ENCODE assay signal across 16 cellular contexts in genomic region chr7:117592011-117592635, GRCh38.
DNase-seq lines count a peak whose midpoint lies in the region; ATAC-seq and TF ChIP-seq lines count a peak whose summit lies in the region.
"Had no signal": no experiment of that assay in that cellular context is flagged by ENCODE, and none has a peak within 500 bp of the region (broad histone marks: within the 10 kb centered on the region; RNA-seq: fewer than 3 reads in every experiment).

No MANE protein-coding gene starts in this region.

- H3K36me3 Mint-ChIP-seq in WTC11: peaks cover 7% of the 10 kb centered on the region; the same call in 1 of the 2 replicates
- no peaks in the 10 kb centered on the region for H3K36me3 Mint-ChIP-seq in nephron progenitor cell (ENCODE audit: low read depth)
- H3K36me3 Mint-ChIP-seq: CD8-positive, alpha-beta memory T cell had no signal

- no peak overlapping the region for H2AK9ac ChIP-seq in IMR-90 (replicated peaks; ENCODE audit: low read depth, low read length, poor library complexity)

- peaks cover 11% of the 10 kb centered on the region; the same call in 1 of the 2 replicates for H3K79me2 ChIP-seq in DND-41 (ENCODE audit: insufficient read depth, low read length)

- CTCF ChIA-PET in IMR-90 (lab: Yijun Ruan, JAX) (no interaction called here), WTC11 (lab: Charles Lee) (no interaction called here)

- no peaks in the 10 kb centered on the region for H3K27me3 ChIP-seq in DND-41 (ENCODE audit: insufficient read depth, low read length, poor library complexity)
- no peaks in the 10 kb centered on the region for H3K27me3 ChIP-seq in IMR-90 (ENCODE audit: control insufficient read depth, insufficient read depth, low read length)
- peaks cover 0 to 3% of the 10 kb centered on the region in 2 donors for H3K27me3 ChIP-seq in aorta (ENCODE audit: control insufficient read depth in 1 of 2, insufficient read depth in 2 of 2, low read length in 1 of 2)
- H3K27me3 ChIP-seq: BLaER1 had no signal

- no peaks in the 10 kb centered on the region; the same call in 1 of the 2 replicates for H3K27me3 Mint-ChIP-seq in WTC11 (ENCODE audit: low read depth)
- peaks cover 1% of the 10 kb centered on the region for H3K27me3 Mint-ChIP-seq in nephron progenitor cell (ENCODE audit: low read depth, poor library complexity)
- H3K27me3 Mint-ChIP-seq: CD8-positive, alpha-beta memory T cell had no signal

- WGBS in IMR-90 (ENCODE audit: extremely low coverage in 2 of 2, insufficient read length in 1 of 2), 2 experiments: no CpG with 5 or more reads among the region's 11 CpGs
- 55 to 66% methylated on average over 11 of the region's 11 CpGs for WGBS in aorta, 2 donors

- DNase-seq in DND-41 (peak; percentile 65), IMR-90 (no peak), WTC11 (ENCODE audit: low spot score) (no peak), nephron progenitor cell (peak; percentile 6), aorta (no peak)
- no peak for DNase-seq in activated CD4-positive, alpha-beta T cell treated with anti-CD3 and anti-CD28 coated beads, Interleukin-2, amount 50 U/mL, for 48 hours
- DNase-seq: AML-193; CD8-positive, alpha-beta memory T cell; DMS 273 treated with DMSO at 0.1 percent for 48 hours; DMS79; EL; H9 had no signal

- H3K4me3 Mint-ChIP-seq in WTC11 (no peak overlapping the region), nephron progenitor cell (no peak overlapping the region)
- H3K4me3 Mint-ChIP-seq: CD8-positive, alpha-beta memory T cell; H9 had no signal

- peak overlapping the region; percentile 59; the same call in 1 of the 2 replicates for H3K4ac ChIP-seq in IMR-90 (ENCODE audit: low read depth, low read length)

- H3K9me3 ChIP-seq in DND-41 (ENCODE audit: insufficient read depth, low read length, severe bottlenecking): no peaks in the 10 kb centered on the region
- no peaks in the 10 kb centered on the region for H3K9me3 ChIP-seq in IMR-90 (ENCODE audit: control insufficient read depth, insufficient read depth, low read length)
- H3K9me3 ChIP-seq in aorta (ENCODE audit: control insufficient read depth, low read length): peaks cover 1% of the 10 kb centered on the region

- peak overlapping the region; percentile 37 for H2AFZ ChIP-seq in DND-41 (ENCODE audit: low read depth, low read length)
- H2AFZ ChIP-seq in IMR-90 (replicated peaks; ENCODE audit: low read length, poor library complexity): no peak overlapping the region

- peak overlapping the region; percentile 16; the same call in 1 of the 2 replicates for H4K5ac ChIP-seq in IMR-90 (ENCODE audit: low read depth, low read length)

- no peak overlapping the region for H3K56ac ChIP-seq in IMR-90 (ENCODE audit: extremely low read depth, insufficient read depth, low read length)

- H3K9me3 Mint-ChIP-seq in WTC11 (peaks cover 7% of the 10 kb centered on the region), nephron progenitor cell (no peaks in the 10 kb centered on the region)

- H3K27ac ChIP-seq in DND-41 (ENCODE audit: low read length): peak overlapping the region; percentile 69
- H3K27ac ChIP-seq in IMR-90 (ENCODE audit: insufficient read depth, low read length): no peak overlapping the region
- no peak overlapping the region for H3K27ac ChIP-seq in aorta (ENCODE audit: low read depth in 1 of 2, low read length in 2 of 2)
- H3K27ac ChIP-seq: BLaER1, KMS-11 had no signal

- no peak overlapping the region; a peak in 1 of 4 replicates for H4K8ac ChIP-seq in IMR-90 (ENCODE audit: low read depth in 2 of 2, low read length in 2 of 2)

- no peaks in the 10 kb centered on the region for H3K36me3 ChIP-seq in DND-41 (ENCODE audit: insufficient read depth, low read length)
- no peaks in the 10 kb centered on the region for H3K36me3 ChIP-seq in IMR-90 (ENCODE audit: control insufficient read depth, insufficient read depth, low read length)
- H3K36me3 ChIP-seq in aorta (ENCODE audit: control insufficient read depth in 1 of 2, insufficient read depth in 2 of 2, low read length in 1 of 2): no peaks in the 10 kb centered on the region
- H3K36me3 ChIP-seq: BLaER1 had no signal

- TF ChIP-seq POLR2A in IMR-90 (IDR thresholded peaks at IDR 0.05; ENCODE audit: low read depth, low read length): no peak

- no peak overlapping the region for H2BK5ac ChIP-seq in IMR-90 (ENCODE audit: low read depth, low read length, poor library complexity, severe bottlenecking)

- H2BK15ac ChIP-seq in IMR-90 (ENCODE audit: low read depth, low read length): peak overlapping the region; percentile 42; the same call in 1 of the 3 replicates

- H3K4me1 ChIP-seq in DND-41 (ENCODE audit: insufficient read depth, low read length) (peaks cover 55% of the 10 kb centered on the region), IMR-90 (ENCODE audit: control insufficient read depth, insufficient read depth, low read length) (no peaks in the 10 kb centered on the region), aorta (ENCODE audit: control insufficient read depth in 1 of 2, insufficient read depth in 2 of 2, low read length in 2 of 2) (no peaks in the 10 kb centered on the region)

- no peak overlapping the region for H3K14ac ChIP-seq in IMR-90 (replicated peaks; ENCODE audit: low read depth, low read length)

- peak overlapping the region; percentile 48; the same call in 1 of the 2 replicates for H3K4me2 ChIP-seq in DND-41 (ENCODE audit: insufficient read depth, low read length)
- no peak overlapping the region for H3K4me2 ChIP-seq in IMR-90 (ENCODE audit: low read depth, low read length)
- H3K4me2 ChIP-seq: BLaER1, KMS-11 had no signal

- peaks cover 3% of the 10 kb centered on the region for H3K4me1 Mint-ChIP-seq in WTC11
- peaks cover 6% of the 10 kb centered on the region for H3K4me1 Mint-ChIP-seq in nephron progenitor cell
- H3K4me1 Mint-ChIP-seq: CD8-positive, alpha-beta memory T cell had no signal

- no peak overlapping the region for H2BK120ac ChIP-seq in IMR-90 (ENCODE audit: low read depth, low read length)

- H3K27ac Mint-ChIP-seq in WTC11 (no peak overlapping the region), nephron progenitor cell (peak overlapping the region; percentile 7)
- H3K27ac Mint-ChIP-seq: CD8-positive, alpha-beta memory T cell; H9 had no signal

- H4K91ac ChIP-seq in IMR-90 (ENCODE audit: insufficient read depth, low read depth, low read length): no peak overlapping the region

- ATAC-seq in DND-41 (ENCODE audit: insufficient read depth, low read depth): peak; percentile 39; the same call in 2 of the 3 replicates
- ATAC-seq in IMR-90 (ENCODE audit: low read depth): no peak
- peak; percentile 73 for ATAC-seq in WTC11
- no peak for ATAC-seq in HG03342 (IDR thresholded peaks at IDR 0.05; ENCODE audit: unreplicated experiment)
- ATAC-seq in GM18909 (IDR thresholded peaks at IDR 0.05; ENCODE audit: poor library complexity, unreplicated experiment): no peak
- no peak for ATAC-seq in aorta (ENCODE audit: low FRiP score)

- POLR2A ChIA-PET in IMR-90 (lab: Charles Lee; ENCODE audit: unreplicated experiment) (no interaction called here), WTC11 (lab: Charles Lee) (no interaction called here)

- no peaks in the 10 kb centered on the region for H3K79me1 ChIP-seq in IMR-90 (ENCODE audit: low read depth in 1 of 2, low read length in 2 of 2)

- no peak overlapping the region for H3K23ac ChIP-seq in IMR-90 (ENCODE audit: low read depth, low read length)

- BruUV-seq in IMR-90 (replicated peaks; lab: Mats Ljungman, UMichigan): no TSS peak

- peak overlapping the region; percentile 41 for H3K9ac ChIP-seq in DND-41 (ENCODE audit: low read depth, low read length)
- H3K9ac ChIP-seq in IMR-90 (ENCODE audit: low read depth, low read length): no peak overlapping the region
- H3K9ac ChIP-seq: BLaER1, KMS-11 had no signal

- TF ChIP-seq CTCF in DND-41 (IDR thresholded peaks at IDR 0.05; ENCODE audit: borderline replicate concordance, extremely low read depth, low read length, poor library complexity, severe bottlenecking): no peak
- TF ChIP-seq CTCF in IMR-90 (conservative IDR thresholded peaks at IDR 0.05; ENCODE audit: low read depth, low read length): no peak
- TF ChIP-seq CTCF in WTC11 (IDR thresholded peaks at IDR 0.05): no peak
- no peak for TF ChIP-seq CTCF in nephron progenitor cell (IDR thresholded peaks at IDR 0.05)

- TF ChIP-seq RAD21 in IMR-90 (IDR thresholded peaks at IDR 0.05; ENCODE audit: low read length): no peak

- H3K18ac ChIP-seq in IMR-90 (ENCODE audit: low read depth, low read length): peak overlapping the region; percentile 47; the same call in 1 of the 2 replicates

- in situ Hi-C loops in IMR-90 (cut with MboI; ENCODE audit: low sequenced_read_pairs): no loop called here

- intact Hi-C loops in IMR-90 (cut with micrococcal nuclease): no loop called here
- intact Hi-C loops in aorta (cut with DNase I): no loop called here

- H3K4me3 ChIP-seq in DND-41 (ENCODE audit: low read depth in 1 of 2, low read length in 2 of 2): peak overlapping the region; percentile 4 to 46; a peak in 3 of 4 replicates
- no peak overlapping the region for H3K4me3 ChIP-seq in IMR-90 (ENCODE audit: insufficient read depth, low read depth, low read length)
- H3K4me3 ChIP-seq in aorta (ENCODE audit: low read length in 2 of 2): no peak overlapping the region
- H3K4me3 ChIP-seq: BLaER1 had no signal

- no peaks in the 10 kb centered on the region for H4K20me1 ChIP-seq in DND-41 (ENCODE audit: insufficient read depth, low read length)
- H4K20me1 ChIP-seq in IMR-90 (ENCODE audit: insufficient read depth, low read length): no peaks in the 10 kb centered on the region
- H4K20me1 ChIP-seq: BLaER1 had no signal

- no peaks in the 10 kb centered on the region for H3K9me1 ChIP-seq in IMR-90 (ENCODE audit: insufficient read depth, low read length)

- no peak overlapping the region for H2BK20ac ChIP-seq in IMR-90 (ENCODE audit: low read depth, low read length)

- dilution Hi-C loops in IMR-90 (cut with HindIII; ENCODE audit: low sequenced_read_pairs, unreplicated experiment): no loop called here

- H2AK5ac ChIP-seq in IMR-90 (ENCODE audit: low read depth, low read length): peak overlapping the region; percentile 80; the same call in 1 of the 2 replicates

TF ChIP-seq in WTC11, 78 proteins besides CTCF, POLR2A, EP300 and RAD21 (continues in another document):
- no peak for TF ChIP-seq USF2 (CRISPR knock-in tag; IDR thresholded peaks at IDR 0.05)
- no peak for TF ChIP-seq MYBL2 (CRISPR knock-in tag; IDR thresholded peaks at IDR 0.05)
- TF ChIP-seq ZNF219 (CRISPR knock-in tag; IDR thresholded peaks at IDR 0.05; ENCODE audit: borderline replicate concordance): no peak

Comparison
In these comparisons a context has a peak if more than half of its experiments do, and no peak if none do; other contexts are left out.
1. ATAC-seq: peak in DND-41 (single experiment) and WTC11 (single experiment); none in IMR-90 (single experiment), HG03342 (single experiment), GM18909 (single experiment) and aorta (single experiment).
2. DNase-seq: peak in DND-41 (single experiment) and nephron progenitor cell (single experiment); none in IMR-90 (single experiment), WTC11 (single experiment), activated CD4-positive, alpha-beta T cell treated with anti-CD3 and anti-CD28 coated beads, Interleukin-2, amount 50 U/mL, for 48 hours (0 of 2) and aorta (0 of 2).
3. H3K4me3 ChIP-seq: peak in DND-41 (2 of 2); none in IMR-90 (single experiment) and aorta (0 of 2).